Comparison of ENCODE assay signal across 6 cellular contexts in the genomic region with DNA sequence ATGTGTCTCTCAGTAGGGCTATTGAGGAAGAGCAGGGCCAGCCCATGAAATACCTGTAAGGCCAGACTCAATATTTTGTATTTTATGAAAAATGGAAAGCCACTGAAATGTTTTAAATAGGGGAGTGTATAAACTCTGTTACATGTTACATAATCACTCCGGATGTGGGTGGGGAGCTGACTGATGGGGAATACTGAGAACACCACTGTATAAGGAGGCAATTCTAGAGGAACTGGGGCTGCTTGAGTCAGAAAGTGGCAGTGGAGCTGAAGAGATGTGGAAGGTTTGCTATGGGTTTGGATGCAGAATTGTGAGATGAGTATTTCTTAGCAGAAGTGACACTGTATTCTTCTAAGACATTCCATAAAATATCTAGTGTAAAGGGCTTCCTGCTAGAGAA.
"Had no signal": no experiment of that assay in that cellular context is flagged by ENCODE, and none has a peak within 500 bp of the region (broad histone marks: within the 10 kb centered on the region; RNA-seq: fewer than 3 reads in every experiment).

No MANE protein-coding gene starts in this region.

- DNase-seq: H9, HCEC 1CT, IMR-90, KG1 had no signal

- ATAC-seq: GM23338, K562 had no signal
